In genomic region chr1:27602510-27603319, GRCh38 we compare ENCODE assay signal across 9 cellular contexts. TPM values are rescaled to one million over a fixed set of nuclear protein-coding genes. Genes with fewer than 3 reads are reported as not detected.
DNase-seq lines count a peak whose midpoint lies in the region; ATAC-seq and TF ChIP-seq lines count a peak whose summit lies in the region.
"Had no signal": no experiment of that assay in that cellular context is flagged by ENCODE, and none has a peak within 500 bp of the region (broad histone marks: within the 10 kb centered on the region; RNA-seq: fewer than 3 reads in every experiment).

No MANE protein-coding gene starts in this region.

- H3K4me1 ChIP-seq in HUES64 (ENCODE audit: insufficient read depth, low read length) (peaks cover 65% of the 10 kb centered on the region), fibroblast of lung (ENCODE audit: control insufficient read depth, extremely low read depth, insufficient read depth, low read length) (peaks cover 36% of the 10 kb centered on the region)

- DNase-seq in CD4-positive, alpha-beta T cell = peak in 8 of 10 experiments; percentile 22 to 57 (median 40)
- peak; percentile 25 for DNase-seq in activated T-cell treated with anti-CD3 and anti-CD28 coated beads, Interleukin-2, amount 50 U/mL, for 4 hours
- no peak for DNase-seq in fibroblast of lung (ENCODE audit: low read depth in 2 of 2)
- no peak for DNase-seq in natural killer cell treated with Interleukin-12 subunit alpha and Interleukin-12 subunit beta and Interleukin-15 and Interleukin-18, amount 100 ng/mL, for 72 hours (ENCODE audit: low spot score)
- DNase-seq in SK-N-DZ (ENCODE audit: low spot score) = no peak
- DNase-seq in NCI-H1048 (lab: John Stamatoyannopoulos, UW) = no peak

- no peaks in the 10 kb centered on the region for H3K9me3 Mint-ChIP-seq in CD4-positive, alpha-beta T cell
- no peaks in the 10 kb centered on the region for H3K9me3 Mint-ChIP-seq in activated T-cell treated with anti-CD3 and anti-CD28 coated beads, Interleukin-2, amount 50 U/mL, for 4 hours
- no peaks in the 10 kb centered on the region for H3K9me3 Mint-ChIP-seq in natural killer cell treated with Interleukin-12 subunit alpha and Interleukin-12 subunit beta and Interleukin-15 and Interleukin-18, amount 100 ng/mL, for 72 hours

- H4K20me1 ChIP-seq in fibroblast of lung (ENCODE audit: control insufficient read depth, extremely low read depth, insufficient read depth, low read length) = peaks cover under 1% of the 10 kb centered on the region

- no peak overlapping the region for H2AFZ ChIP-seq in fibroblast of lung (ENCODE audit: low read length)

- peaks cover 8% of the 10 kb centered on the region for H3K36me3 Mint-ChIP-seq in CD4-positive, alpha-beta T cell (ENCODE audit: low read depth)
- H3K36me3 Mint-ChIP-seq in activated T-cell treated with anti-CD3 and anti-CD28 coated beads, Interleukin-2, amount 50 U/mL, for 4 hours (ENCODE audit: insufficient read depth) = no peaks in the 10 kb centered on the region
- H3K36me3 Mint-ChIP-seq in natural killer cell treated with Interleukin-12 subunit alpha and Interleukin-12 subunit beta and Interleukin-15 and Interleukin-18, amount 100 ng/mL, for 72 hours = no peaks in the 10 kb centered on the region

- H3K36me3 ChIP-seq in HUES64 (ENCODE audit: insufficient read depth, low read length) (no peaks in the 10 kb centered on the region), fibroblast of lung (ENCODE audit: control insufficient read depth, insufficient read depth, low read length) (no peaks in the 10 kb centered on the region)

- peak overlapping the region; percentile 35 for H3K27ac ChIP-seq in CD4-positive, alpha-beta T cell (ENCODE audit: low read depth, low read length)
- H3K27ac ChIP-seq in HUES64 (ENCODE audit: low read depth, low read length) (peak overlapping the region; percentile 53; the same call in 1 of the 2 replicates), fibroblast of lung (ENCODE audit: insufficient read depth, low read length) (peak overlapping the region; percentile 57)

- peak overlapping the region; percentile 71 for H3K27ac Mint-ChIP-seq in CD4-positive, alpha-beta T cell
- H3K27ac Mint-ChIP-seq in natural killer cell treated with Interleukin-12 subunit alpha and Interleukin-12 subunit beta and Interleukin-15 and Interleukin-18, amount 100 ng/mL, for 72 hours = peak overlapping the region in 1 of 2 donors; percentile 86

- intact Hi-C loops in CD4-positive, alpha-beta T cell (cut with DNase I, micrococcal nuclease) = no loop called here

- H3K27me3 ChIP-seq in CD4-positive, alpha-beta T cell (ENCODE audit: control insufficient read depth, insufficient read depth, low read length) = no peaks in the 10 kb centered on the region
- H3K27me3 ChIP-seq in HUES64 (ENCODE audit: insufficient read depth, low read length) (no peaks in the 10 kb centered on the region), fibroblast of lung (ENCODE audit: control insufficient read depth, insufficient read depth, low read length) (no peaks in the 10 kb centered on the region)

- peak overlapping the region; percentile 66 for H3K4me3 ChIP-seq in HUES64 (ENCODE audit: low read length)
- H3K4me3 ChIP-seq in fibroblast of lung (replicated peaks in 1 of 4; ENCODE audit: control extremely low read depth in 1 of 4, insufficient read depth in 1 of 4, low read depth in 3 of 4, low read length in 4 of 4) = peak overlapping the region; percentile 77 to 93 (median 92)

- WGBS in HUES64 = under 1% methylated on average over 27 of the region's 55 CpGs

- peak overlapping the region; percentile 97 for H3K4me2 ChIP-seq in fibroblast of lung (ENCODE audit: extremely low read depth, insufficient read depth, low read length)

- POLR2A ChIA-PET in CD4-positive, alpha-beta T cell (lab: Charles Lee) = interaction anchor here (0.7 to 6.1 kb wide), 7 partner anchors 34 to 186 kb away, joined by 3 to 51 read pairs (median 3); no protein-coding TSS in a partner anchor

- CTCF ChIA-PET in CD4-positive, alpha-beta T cell (lab: Charles Lee) = interaction anchor here (0.7 to 11.0 kb wide), 5 partner anchors 34 to 208 kb away, joined by 3 to 72 read pairs (median 6); no protein-coding TSS in a partner anchor

- H3K27me3 Mint-ChIP-seq in CD4-positive, alpha-beta T cell = no peaks in the 10 kb centered on the region
- no peaks in the 10 kb centered on the region for H3K27me3 Mint-ChIP-seq in activated T-cell treated with anti-CD3 and anti-CD28 coated beads, Interleukin-2, amount 50 U/mL, for 4 hours (ENCODE audit: low read depth)
- H3K27me3 Mint-ChIP-seq in natural killer cell treated with Interleukin-12 subunit alpha and Interleukin-12 subunit beta and Interleukin-15 and Interleukin-18, amount 100 ng/mL, for 72 hours = no peaks in the 10 kb centered on the region

- H3K4me3 Mint-ChIP-seq in CD4-positive, alpha-beta T cell = peak overlapping the region; percentile 93
- peak overlapping the region; percentile 80 for H3K4me3 Mint-ChIP-seq in activated T-cell treated with anti-CD3 and anti-CD28 coated beads, Interleukin-2, amount 50 U/mL, for 4 hours
- peak overlapping the region; percentile 94 for H3K4me3 Mint-ChIP-seq in natural killer cell treated with Interleukin-12 subunit alpha and Interleukin-12 subunit beta and Interleukin-15 and Interleukin-18, amount 100 ng/mL, for 72 hours

- H3K9ac ChIP-seq in HUES64 (ENCODE audit: low read depth, low read length) (peak overlapping the region; percentile 69), fibroblast of lung (ENCODE audit: insufficient read depth, low read length) (peak overlapping the region; percentile 77)

- H3K79me2 ChIP-seq in fibroblast of lung (ENCODE audit: control insufficient read depth, insufficient read depth, low read length) = peaks cover 54% of the 10 kb centered on the region

- no peak for TF ChIP-seq CTCF in CD4-positive, alpha-beta T cell (IDR thresholded peaks at IDR 0.05)
- TF ChIP-seq CTCF in fibroblast of lung (conservative IDR thresholded peaks at IDR 0.05 in 1 of 2, IDR thresholded peaks at IDR 0.05 in 1 of 2; ENCODE audit: low read depth in 1 of 2, low read length in 2 of 2) = peak in 1 of 2 donors; percentile 5

- no peaks in the 10 kb centered on the region for H3K9me3 ChIP-seq in CD4-positive, alpha-beta T cell (ENCODE audit: control insufficient read depth, low read length)
- H3K9me3 ChIP-seq in HUES64 (ENCODE audit: insufficient read depth, low read depth, low read length) = no peaks in the 10 kb centered on the region
- H3K9me3 ChIP-seq in fibroblast of lung (ENCODE audit: control insufficient read depth, insufficient read depth, low read depth, low read length) = no peaks in the 10 kb centered on the region

- H3K4me1 Mint-ChIP-seq in CD4-positive, alpha-beta T cell (ENCODE audit: low read depth) = peaks cover 54% of the 10 kb centered on the region
- H3K4me1 Mint-ChIP-seq in activated T-cell treated with anti-CD3 and anti-CD28 coated beads, Interleukin-2, amount 50 U/mL, for 4 hours (ENCODE audit: low read depth) = peaks cover 46% of the 10 kb centered on the region
- H3K4me1 Mint-ChIP-seq in natural killer cell treated with Interleukin-12 subunit alpha and Interleukin-12 subunit beta and Interleukin-15 and Interleukin-18, amount 100 ng/mL, for 72 hours (ENCODE audit: low read depth in 2 of 2) = peaks cover 45 to 67% of the 10 kb centered on the region in 2 donors

- peak; percentile 15 for ATAC-seq in CD4-positive, alpha-beta T cell (ENCODE audit: poor library complexity)
- no peak for ATAC-seq in activated T-cell treated with anti-CD3 and anti-CD28 coated beads, Interleukin-2, amount 50 U/mL, for 4 hours
- no peak for ATAC-seq in natural killer cell treated with Interleukin-12 subunit alpha and Interleukin-12 subunit beta and Interleukin-15 and Interleukin-18, amount 100 ng/mL, for 72 hours
- no peak for ATAC-seq in HG02970 (IDR thresholded peaks at IDR 0.05; ENCODE audit: low FRiP score, unreplicated experiment)

RNA-seq across cellular contexts. Expression of gene AHDC1, which starts 1.2 kb away (rescaled TPM):
- 10 to 100 TPM; 20.8 to 22.9 TPM for total RNA-seq in CD4-positive, alpha-beta T cell
- polyA plus RNA-seq in HUES64 (2013, experiment 1 of 2) = 23.6 TPM
- 29.1 TPM for polyA plus RNA-seq in HUES64 (2013, experiment 2 of 2)
- total RNA-seq in activated T-cell treated with anti-CD3 and anti-CD28 coated beads, Interleukin-2, amount 50 U/mL, for 4 hours = 1 to 10 TPM; 7.6 to 9.4 (median 8.6) TPM
- total RNA-seq in fibroblast of lung = 5.1 and 6.9 TPM in 2 replicates
- 3.1 and 4.2 TPM in 2 replicates for polyA plus RNA-seq in fibroblast of lung
- polyA plus RNA-seq in fibroblast of lung (2012) = 12.4 and 22.9 TPM in 2 replicates
- 17.7 and 33.1 TPM in 2 replicates for polyA minus RNA-seq in fibroblast of lung (ENCODE audit: low replicate concordance)
- 10 to 100 TPM; 38.8 to 42.9 TPM for total RNA-seq in natural killer cell treated with Interleukin-12 subunit alpha and Interleukin-12 subunit beta and Interleukin-15 and Interleukin-18, amount 100 ng/mL, for 72 hours
- polyA plus RNA-seq in SK-N-DZ (2014; cell fraction: cytosol; rRNA removed) = 1.5 and 3.5 TPM in 2 replicates
- 3.2 and 3.8 TPM in 2 replicates for polyA plus RNA-seq in SK-N-DZ (2014; cell fraction: nucleus; rRNA removed)

RNA-seq across cellular contexts. Expression of gene FGR, which starts 32.3 kb away (rescaled TPM):
- total RNA-seq in CD4-positive, alpha-beta T cell = 1 to 10 TPM; 3.0 to 3.2 TPM
- 0.10 TPM for polyA plus RNA-seq in HUES64 (2013, experiment 1 of 2)
- polyA plus RNA-seq in HUES64 (2013, experiment 2 of 2) = 0.25 TPM
- under 1 TPM; 0.08 to 0.65 (median 0.61) TPM for total RNA-seq in activated T-cell treated with anti-CD3 and anti-CD28 coated beads, Interleukin-2, amount 50 U/mL, for 4 hours
- under 0.01 TPM in 1 of 2 replicates, not detected in the other for total RNA-seq in fibroblast of lung
- not detected in 2 replicates for polyA plus RNA-seq in fibroblast of lung
- polyA plus RNA-seq in fibroblast of lung (2012) = not detected in 2 replicates
- polyA minus RNA-seq in fibroblast of lung (ENCODE audit: low replicate concordance) = not detected in 2 replicates
- total RNA-seq in natural killer cell treated with Interleukin-12 subunit alpha and Interleukin-12 subunit beta and Interleukin-15 and Interleukin-18, amount 100 ng/mL, for 72 hours = 10 to 100 TPM; 14.2 to 60.0 TPM
- not detected in 2 replicates for polyA plus RNA-seq in SK-N-DZ (2014; cell fraction: cytosol; rRNA removed)
- not detected in 2 replicates for polyA plus RNA-seq in SK-N-DZ (2014; cell fraction: nucleus; rRNA removed)
- total RNA-seq: RPMI7951 had no signal

Comparison
In these comparisons a context has a peak if more than half of its experiments do, and no peak if none do; other contexts are left out.
1. DNase-seq: peak in CD4-positive, alpha-beta T cell (8 of 10) and activated T-cell treated with anti-CD3 and anti-CD28 coated beads, Interleukin-2, amount 50 U/mL, for 4 hours (single experiment); none in fibroblast of lung (0 of 2), natural killer cell treated with Interleukin-12 subunit alpha and Interleukin-12 subunit beta and Interleukin-15 and Interleukin-18, amount 100 ng/mL, for 72 hours (single experiment), SK-N-DZ (single experiment) and NCI-H1048 (single experiment).
2. Peak in every context shown above with its lines, with median percentiles within 50 percentile points of each other: H3K27ac ChIP-seq and H3K4me3 Mint-ChIP-seq.